Comparison of ENCODE assay signal across 1 cellular context in the genomic region with DNA sequence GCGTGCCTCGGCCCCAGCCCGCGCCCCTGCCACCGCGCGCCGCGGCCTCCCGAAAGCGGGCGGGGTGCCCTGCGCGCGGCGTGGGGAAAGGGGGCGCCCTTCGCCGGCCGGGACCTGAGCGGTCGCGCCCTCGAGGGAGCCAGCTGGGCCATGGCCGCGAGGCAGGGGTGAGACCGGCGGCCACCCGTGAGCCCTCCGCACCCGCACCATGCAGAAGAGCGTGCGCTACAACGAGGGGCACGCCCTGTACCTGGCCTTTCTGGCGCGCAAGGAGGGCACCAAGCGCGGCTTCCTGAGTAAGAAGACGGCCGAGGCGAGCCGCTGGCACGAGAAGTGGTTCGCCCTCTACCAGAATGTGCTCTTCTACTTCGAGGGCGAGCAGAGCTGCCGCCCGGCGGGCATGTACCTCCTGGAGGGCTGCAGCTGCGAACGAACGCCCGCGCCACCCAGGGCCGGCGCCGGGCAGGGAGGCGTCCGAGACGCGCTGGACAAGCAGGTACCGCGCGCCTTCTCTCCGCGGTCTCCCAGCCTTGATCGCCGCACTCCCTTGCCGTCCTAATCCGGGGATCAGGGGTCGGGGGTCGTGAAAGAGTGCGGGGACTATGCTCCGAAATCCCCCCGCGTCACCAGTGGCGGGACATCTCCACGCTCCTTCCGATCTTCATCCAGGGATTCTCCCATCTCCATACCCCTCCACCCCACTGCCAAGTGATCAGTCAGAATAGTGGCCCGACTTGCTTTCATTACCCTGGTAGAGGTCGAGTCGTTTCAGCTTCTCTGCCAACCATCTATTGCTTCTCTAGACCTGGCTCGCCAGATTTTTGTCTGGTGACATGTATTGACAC.
TF ChIP-seq lines count a peak whose summit lies in the region.

No MANE protein-coding gene starts in this region.

TF ChIP-seq in WTC11, 78 proteins besides CTCF, POLR2A, EP300 and RAD21 (continued from another document):
- TF ChIP-seq, protein P1, sequence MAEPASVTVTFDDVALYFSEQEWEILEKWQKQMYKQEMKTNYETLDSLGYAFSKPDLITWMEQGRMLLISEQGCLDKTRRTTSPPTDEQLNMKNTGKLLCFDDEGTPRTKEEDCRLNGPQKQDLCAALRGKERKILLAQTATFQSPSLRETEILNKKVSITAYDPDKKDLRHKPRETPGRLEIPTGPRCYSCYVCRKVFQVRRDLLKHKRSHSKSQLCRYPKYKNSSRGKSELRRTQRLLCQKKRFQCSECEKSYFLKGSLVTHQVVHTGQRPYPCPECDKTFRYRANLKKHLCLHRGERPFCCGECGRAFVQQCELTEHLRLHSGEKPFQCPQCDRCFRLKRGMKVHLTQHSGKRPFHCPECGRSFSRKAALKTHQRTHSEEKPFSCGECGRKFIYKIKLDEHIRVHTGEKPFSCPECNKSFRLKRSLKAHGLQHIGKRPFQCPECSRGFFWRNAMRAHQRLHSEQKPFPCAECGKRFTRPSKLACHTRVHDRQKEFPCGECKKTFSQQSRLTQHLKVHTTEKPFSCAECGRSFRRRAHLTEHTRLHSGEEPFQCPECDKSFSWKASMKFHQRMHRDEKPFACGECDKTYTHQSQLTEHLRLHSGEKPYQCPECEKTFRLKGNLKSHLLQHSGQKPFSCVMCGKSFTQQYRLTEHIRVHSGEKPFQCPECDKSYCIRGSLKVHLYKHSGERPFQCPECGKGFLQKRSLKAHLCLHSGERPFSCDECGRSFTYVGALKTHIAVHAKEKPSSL (CRISPR knock-in tag; conservative IDR thresholded peaks at IDR 0.05): no peak
- TF ChIP-seq, protein P2, sequence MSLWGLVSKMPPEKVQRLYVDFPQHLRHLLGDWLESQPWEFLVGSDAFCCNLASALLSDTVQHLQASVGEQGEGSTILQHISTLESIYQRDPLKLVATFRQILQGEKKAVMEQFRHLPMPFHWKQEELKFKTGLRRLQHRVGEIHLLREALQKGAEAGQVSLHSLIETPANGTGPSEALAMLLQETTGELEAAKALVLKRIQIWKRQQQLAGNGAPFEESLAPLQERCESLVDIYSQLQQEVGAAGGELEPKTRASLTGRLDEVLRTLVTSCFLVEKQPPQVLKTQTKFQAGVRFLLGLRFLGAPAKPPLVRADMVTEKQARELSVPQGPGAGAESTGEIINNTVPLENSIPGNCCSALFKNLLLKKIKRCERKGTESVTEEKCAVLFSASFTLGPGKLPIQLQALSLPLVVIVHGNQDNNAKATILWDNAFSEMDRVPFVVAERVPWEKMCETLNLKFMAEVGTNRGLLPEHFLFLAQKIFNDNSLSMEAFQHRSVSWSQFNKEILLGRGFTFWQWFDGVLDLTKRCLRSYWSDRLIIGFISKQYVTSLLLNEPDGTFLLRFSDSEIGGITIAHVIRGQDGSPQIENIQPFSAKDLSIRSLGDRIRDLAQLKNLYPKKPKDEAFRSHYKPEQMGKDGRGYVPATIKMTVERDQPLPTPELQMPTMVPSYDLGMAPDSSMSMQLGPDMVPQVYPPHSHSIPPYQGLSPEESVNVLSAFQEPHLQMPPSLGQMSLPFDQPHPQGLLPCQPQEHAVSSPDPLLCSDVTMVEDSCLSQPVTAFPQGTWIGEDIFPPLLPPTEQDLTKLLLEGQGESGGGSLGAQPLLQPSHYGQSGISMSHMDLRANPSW (CRISPR knock-in tag; conservative IDR thresholded peaks at IDR 0.05; ENCODE audit: low read depth): no peak
- TF ChIP-seq SP1 (CRISPR knock-in tag; conservative IDR thresholded peaks at IDR 0.05) (0 out of 2 replicates have a peak, but pooled peaks have one; percentile 0), CREB1 (CRISPR knock-in tag; IDR thresholded peaks at IDR 0.05) (0 out of 2 replicates have a peak, but pooled peaks have one; percentile 25), ZMAT4 (CRISPR knock-in tag; IDR thresholded peaks at IDR 0.05) (no peak), ARID4B (CRISPR knock-in tag; IDR thresholded peaks at IDR 0.05; ENCODE audit: borderline replicate concordance) (peak; percentile 31; the same call in 1 of the 2 replicates), TCF7 (CRISPR knock-in tag; IDR thresholded peaks at IDR 0.05; ENCODE audit: low read depth) (0 out of 2 replicates have a peak, but pooled peaks have one; percentile 66), ZNF263 (CRISPR knock-in tag; IDR thresholded peaks at IDR 0.05; ENCODE audit: low read depth) (no peak), GABPB1 (CRISPR knock-in tag; IDR thresholded peaks at IDR 0.05) (peak; percentile 46; the same call in 1 of the 2 replicates), ZNF512 (CRISPR knock-in tag; IDR thresholded peaks at IDR 0.05; ENCODE audit: borderline replicate concordance) (no peak), JUN (CRISPR knock-in tag; IDR thresholded peaks at IDR 0.05) (peak; percentile 49; the same call in 1 of the 2 replicates), ZNF671 (CRISPR knock-in tag; IDR thresholded peaks at IDR 0.05) (no peak), ZNF396 (CRISPR knock-in tag; IDR thresholded peaks at IDR 0.05; ENCODE audit: borderline replicate concordance) (no peak), KAT7 (CRISPR knock-in tag; IDR thresholded peaks at IDR 0.05; ENCODE audit: borderline replicate concordance) (0 out of 2 replicates have a peak, but pooled peaks have one; percentile 54), TEAD1 (CRISPR knock-in tag; IDR thresholded peaks at IDR 0.05) (0 out of 2 replicates have a peak, but pooled peaks have one; percentile 16), NFE2L1 (CRISPR knock-in tag; IDR thresholded peaks at IDR 0.05) (no peak), CBFB (CRISPR knock-in tag; IDR thresholded peaks at IDR 0.05; ENCODE audit: low read depth) (0 out of 2 replicates have a peak, but pooled peaks have one; percentile 25), SMAD4 (CRISPR knock-in tag; IDR thresholded peaks at IDR 0.05) (no peak), TEAD4 (CRISPR knock-in tag; IDR thresholded peaks at IDR 0.05) (0 out of 2 replicates have a peak, but pooled peaks have one; percentile 44), PRRX2 (CRISPR knock-in tag; IDR thresholded peaks at IDR 0.05) (no peak), RORB (CRISPR knock-in tag; IDR thresholded peaks at IDR 0.05) (no peak), TP53 (CRISPR knock-in tag; IDR thresholded peaks at IDR 0.05) (peak; percentile 75), NR1H2 (CRISPR knock-in tag; IDR thresholded peaks at IDR 0.05) (no peak)
- TF ChIP-seq, protein P3, sequence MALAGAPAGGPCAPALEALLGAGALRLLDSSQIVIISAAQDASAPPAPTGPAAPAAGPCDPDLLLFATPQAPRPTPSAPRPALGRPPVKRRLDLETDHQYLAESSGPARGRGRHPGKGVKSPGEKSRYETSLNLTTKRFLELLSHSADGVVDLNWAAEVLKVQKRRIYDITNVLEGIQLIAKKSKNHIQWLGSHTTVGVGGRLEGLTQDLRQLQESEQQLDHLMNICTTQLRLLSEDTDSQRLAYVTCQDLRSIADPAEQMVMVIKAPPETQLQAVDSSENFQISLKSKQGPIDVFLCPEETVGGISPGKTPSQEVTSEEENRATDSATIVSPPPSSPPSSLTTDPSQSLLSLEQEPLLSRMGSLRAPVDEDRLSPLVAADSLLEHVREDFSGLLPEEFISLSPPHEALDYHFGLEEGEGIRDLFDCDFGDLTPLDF (CRISPR knock-in tag; IDR thresholded peaks at IDR 0.05): peak; percentile 73; the same call in 1 of the 2 replicates
- TF ChIP-seq, protein P4, sequence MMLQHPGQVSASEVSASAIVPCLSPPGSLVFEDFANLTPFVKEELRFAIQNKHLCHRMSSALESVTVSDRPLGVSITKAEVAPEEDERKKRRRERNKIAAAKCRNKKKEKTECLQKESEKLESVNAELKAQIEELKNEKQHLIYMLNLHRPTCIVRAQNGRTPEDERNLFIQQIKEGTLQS (CRISPR knock-in tag; conservative IDR thresholded peaks at IDR 0.05): no peak
- TF ChIP-seq, protein P5, sequence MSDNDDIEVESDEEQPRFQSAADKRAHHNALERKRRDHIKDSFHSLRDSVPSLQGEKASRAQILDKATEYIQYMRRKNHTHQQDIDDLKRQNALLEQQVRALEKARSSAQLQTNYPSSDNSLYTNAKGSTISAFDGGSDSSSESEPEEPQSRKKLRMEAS (CRISPR knock-in tag; IDR thresholded peaks at IDR 0.05): peak; percentile 32; the same call in 1 of the 2 replicates
